In the genomic region with DNA sequence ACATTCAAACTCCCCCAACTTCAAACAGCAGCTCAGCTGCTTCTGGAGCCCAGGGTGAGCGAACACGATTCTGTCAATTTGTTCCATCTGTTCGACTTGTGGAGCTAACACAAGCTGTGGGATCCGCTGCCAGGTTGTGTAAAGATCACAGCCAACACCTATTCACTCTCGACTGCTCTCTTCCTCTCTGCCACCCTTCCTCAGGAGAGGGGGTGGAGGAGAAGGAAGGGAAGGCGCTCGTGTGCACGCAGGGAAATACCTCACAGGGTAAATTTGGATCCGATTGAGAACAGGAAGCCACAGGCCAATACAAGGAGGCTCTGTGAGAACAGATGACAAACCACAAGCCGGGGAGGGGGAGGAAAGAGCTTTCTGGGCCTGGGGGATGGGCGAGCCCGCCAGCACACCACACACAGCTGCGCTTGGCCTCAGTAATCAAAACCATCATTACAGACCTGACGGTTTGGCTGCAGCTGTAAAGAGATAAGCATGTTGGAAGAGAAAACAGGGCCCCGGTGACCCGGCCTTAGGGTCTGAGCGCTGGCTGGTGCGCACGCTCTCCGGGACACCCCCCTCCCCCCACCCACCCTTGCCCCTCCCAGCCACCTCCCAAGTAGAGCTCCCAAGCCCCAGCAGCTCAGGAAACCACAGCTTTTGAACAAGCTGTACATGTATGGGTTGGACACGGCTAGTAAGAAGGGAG, we compare ENCODE assay signal across 7 cellular contexts. TPM values are rescaled to one million over a fixed set of nuclear protein-coding genes. Genes with fewer than 3 reads are reported as not detected.
DNase-seq lines count a peak whose midpoint lies in the region; ATAC-seq and TF ChIP-seq lines count a peak whose summit lies in the region.

No MANE protein-coding gene starts in this region.

- H3K9me3 ChIP-seq in colonic mucosa: no peaks in the 10 kb centered on the region

- no peaks in the 10 kb centered on the region for H3K9me3 Mint-ChIP-seq in activated CD4-positive, alpha-beta T cell treated with anti-CD3 and anti-CD28 coated beads, Interleukin-2, amount 10 ng/mL, durations not matched to agents 24 days and 14 days

- H3K4me1 ChIP-seq in colonic mucosa: peaks cover 6% of the 10 kb centered on the region

- DNase-seq in NCI-H2196 treated with DMSO at 0.1 percent for 48 hours (lab: John Stamatoyannopoulos, UW; ENCODE audit: unreplicated experiment) (peak; percentile 74), colonic mucosa (peak; percentile 77), medulla oblongata (ENCODE audit: extremely low spot score) (peak; percentile 89)
- peak; percentile 94 for DNase-seq in activated CD4-positive, alpha-beta T cell treated with anti-CD3 and anti-CD28 coated beads, Interleukin-2, amount 10 ng/mL, durations not matched to agents 24 days and 14 days
- DNase-seq in stimulated activated CD8-positive, alpha-beta memory T cell treated with anti-CD3 and anti-CD28 coated beads, Interleukin-15, amount 100 ng/mL, for 24 hours (ENCODE audit: low read depth): peak; percentile 36

- H3K27ac ChIP-seq in colonic mucosa: peak overlapping the region; percentile 58

- H3K36me3 ChIP-seq in colonic mucosa: no peaks in the 10 kb centered on the region

- TF ChIP-seq CTCF in colonic mucosa (IDR thresholded peaks at IDR 0.05): no peak

- H3K4me1 Mint-ChIP-seq in activated CD4-positive, alpha-beta T cell treated with anti-CD3 and anti-CD28 coated beads, Interleukin-2, amount 10 ng/mL, durations not matched to agents 24 days and 14 days: peaks cover 23% of the 10 kb centered on the region

- peak overlapping the region; percentile 78 for H3K4me3 Mint-ChIP-seq in activated CD4-positive, alpha-beta T cell treated with anti-CD3 and anti-CD28 coated beads, Interleukin-2, amount 10 ng/mL, durations not matched to agents 24 days and 14 days

- H3K27me3 Mint-ChIP-seq in activated CD4-positive, alpha-beta T cell treated with anti-CD3 and anti-CD28 coated beads, Interleukin-2, amount 10 ng/mL, durations not matched to agents 24 days and 14 days: peaks cover 65% of the 10 kb centered on the region

- H3K9ac ChIP-seq in colonic mucosa (ENCODE audit: low read depth in 2 of 2, low read length in 2 of 2): peak overlapping the region; percentile 32 to 62

- peak overlapping the region; percentile 70 for H3K27ac Mint-ChIP-seq in activated CD4-positive, alpha-beta T cell treated with anti-CD3 and anti-CD28 coated beads, Interleukin-2, amount 10 ng/mL, durations not matched to agents 24 days and 14 days

- intact Hi-C loops in activated CD4-positive, alpha-beta T cell treated with anti-CD3 and anti-CD28 coated beads, Interleukin-2, amount 10 ng/mL, durations not matched to agents 24 days and 14 days (cut with micrococcal nuclease): loop anchor here (1.0 to 2.0 kb wide), 4 partner anchors 32 to 262 kb away; partner anchors contain the start of gene FANCC
- intact Hi-C loops in colonic mucosa (cut with DNase I): no loop called here

- no peaks in the 10 kb centered on the region for H3K27me3 ChIP-seq in colonic mucosa

- peak overlapping the region; percentile 10 for H3K4me3 ChIP-seq in colonic mucosa

- H3K36me3 Mint-ChIP-seq in activated CD4-positive, alpha-beta T cell treated with anti-CD3 and anti-CD28 coated beads, Interleukin-2, amount 10 ng/mL, durations not matched to agents 24 days and 14 days (ENCODE audit: low read depth): peaks cover 11% of the 10 kb centered on the region

- ATAC-seq in GM18858 (IDR thresholded peaks at IDR 0.05; ENCODE audit: unreplicated experiment) (peak; percentile 92), HG02973 (IDR thresholded peaks at IDR 0.05; ENCODE audit: unreplicated experiment) (peak; percentile 88)

RNA-seq across cellular contexts. Expression of gene PTCH1, which starts 54.2 kb away (rescaled TPM):
- total RNA-seq in activated CD4-positive, alpha-beta T cell treated with anti-CD3 and anti-CD28 coated beads, Interleukin-2, amount 10 ng/mL, durations not matched to agents 24 days and 14 days: 4.2 and 5.0 TPM in 2 replicates
- 10 to 100 TPM; 18.7 to 24.6 TPM for total RNA-seq in colonic mucosa

Comparison
In these comparisons a context has a peak if more than half of its experiments do, and no peak if none do; other contexts are left out.
1. Peak in every context shown above with its lines: DNase-seq, ATAC-seq, H3K4me3 ChIP-seq and H3K27ac ChIP-seq.
2. DNase-seq: peak in every context shown above with its lines; median percentile 94 in activated CD4-positive, alpha-beta T cell treated with anti-CD3 and anti-CD28 coated beads, Interleukin-2, amount 10 ng/mL, durations not matched to agents 24 days and 14 days; 89 in medulla oblongata; 77 in colonic mucosa; 74 in NCI-H2196 treated with DMSO at 0.1 percent for 48 hours; 36 in stimulated activated CD8-positive, alpha-beta memory T cell treated with anti-CD3 and anti-CD28 coated beads, Interleukin-15, amount 100 ng/mL, for 24 hours.